Comparison of ENCODE assay signal across 1 cellular context in genomic region chr10:69630651-69631400, GRCh38.
TF ChIP-seq lines count a peak whose summit lies in the region.

No MANE protein-coding gene starts in this region.

TF ChIP-seq in GM12878, 131 proteins besides CTCF, POLR2A, EP300 and RAD21:
- no peak for TF ChIP-seq MLLT1 (IDR thresholded peaks at IDR 0.05)
